In the genomic region with DNA sequence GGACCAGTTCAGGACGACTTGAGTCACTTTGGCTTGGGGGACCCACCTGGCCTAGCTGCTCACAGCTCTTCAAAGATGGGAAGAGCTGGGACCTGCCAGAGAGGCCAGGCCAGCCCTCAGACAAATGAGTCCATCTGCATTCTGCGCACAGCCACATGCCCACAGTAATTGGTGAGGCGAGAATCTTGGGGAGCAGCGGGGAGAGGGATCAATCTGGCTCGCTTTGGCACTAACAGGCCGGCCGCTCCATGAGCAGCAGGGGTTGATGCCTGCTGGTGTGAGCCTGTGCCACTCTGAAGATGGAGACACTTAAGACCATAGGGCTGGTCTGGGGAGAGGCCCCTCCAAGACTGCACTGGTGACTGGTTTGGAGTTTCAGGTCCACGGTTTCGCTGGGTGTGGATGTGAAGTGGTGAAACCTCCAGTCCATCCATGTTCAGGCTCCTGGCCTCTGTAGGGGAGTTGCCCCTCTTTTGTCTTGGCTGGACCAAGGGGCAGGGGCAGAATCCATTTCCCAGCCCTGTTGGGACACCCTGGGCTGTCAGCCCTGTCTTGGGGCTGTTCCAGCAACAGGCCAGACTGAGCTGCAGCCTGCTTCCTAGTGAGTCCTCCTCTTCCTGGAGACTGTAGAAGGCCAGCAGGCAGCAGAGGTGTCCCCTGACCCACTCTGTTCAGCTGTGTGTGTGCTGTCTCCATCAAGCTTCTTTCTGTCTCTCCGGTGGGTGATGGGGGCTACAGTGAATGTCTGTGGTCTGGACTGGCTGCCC, we compare ENCODE assay signal across 1 cellular context.
TF ChIP-seq lines count a peak whose summit lies in the region.

No MANE protein-coding gene starts in this region.

TF ChIP-seq in GM12878, 131 proteins besides CTCF, POLR2A, EP300 and RAD21:
- TF ChIP-seq ZNF207 (IDR thresholded peaks at IDR 0.05; ENCODE audit: borderline replicate concordance) = no peak
- TF ChIP-seq BMI1 (IDR thresholded peaks at IDR 0.05; ENCODE audit: borderline replicate concordance) = no peak
- TF ChIP-seq NR2F1 (conservative IDR thresholded peaks at IDR 0.05) = no peak
- no peak for TF ChIP-seq CBFB (IDR thresholded peaks at IDR 0.05; ENCODE audit: low read depth)
